Comparison of ENCODE assay signal across 1 cellular context in genomic region chr11:61816736-61817455, GRCh38.
A peak's percentile ranks its signal among the peaks of the same experiment; 100 is the strongest.
TF ChIP-seq lines count a peak whose summit lies in the region.

TSS of gene FADS1 (minus strand) at chr11:61817003. CDS start at chr11:61816929, 74 bp downstream.

TF ChIP-seq in K562, 482 proteins besides CTCF, POLR2A, EP300 and RAD21 (continued from another document and continues in another):
- TF ChIP-seq U2AF2 (optimal IDR thresholded peaks at IDR 0.05; ENCODE audit: low read depth, low read length) (no peak), ZNF280B (CRISPR knock-in tag; IDR thresholded peaks at IDR 0.05) (no peak), SRSF7 (optimal IDR thresholded peaks at IDR 0.05; ENCODE audit: low read depth, low read length) (no peak), KDM1A (IDR thresholded peaks at IDR 0.05) (peak in 1 of 2 experiments; percentile 29; a peak in 1 of 4 replicates), RFX1 (IDR thresholded peaks at IDR 0.05) (no peak), ZNF584 (CRISPR knock-in tag; IDR thresholded peaks at IDR 0.05; ENCODE audit: low read depth) (no peak), PHF21A (IDR thresholded peaks at IDR 0.05; ENCODE audit: borderline replicate concordance, low read depth) (peak; percentile 59; the same call in 1 of the 2 replicates), TAF15 (IDR thresholded peaks at IDR 0.05; ENCODE audit: low read depth, low read length) (no peak), CBX1 (IDR thresholded peaks at IDR 0.05; ENCODE audit: low read depth) (peak; percentile 92), RNF219 (CRISPR knock-in tag; IDR thresholded peaks at IDR 0.05) (no peak), DIDO1 (tag; IDR thresholded peaks at IDR 0.05; ENCODE audit: low read depth) (no peak), FOXJ2 (tag; IDR thresholded peaks at IDR 0.05) (no peak), ZKSCAN1 (IDR thresholded peaks at IDR 0.05; ENCODE audit: low read depth, low read length) (no peak), HNRNPLL (IDR thresholded peaks at IDR 0.05; ENCODE audit: low read depth, low read length, poor library complexity, severe bottlenecking) (no peak), ETV1 (tag; conservative IDR thresholded peaks at IDR 0.05; ENCODE audit: low read depth) (peak; percentile 59; the same call in 1 of the 2 replicates), ETV6 (IDR thresholded peaks at IDR 0.05; ENCODE audit: borderline replicate concordance in 1 of 2, low read depth in 2 of 2, low read length in 1 of 2) (0 out of 4 replicates have a peak, but pooled peaks of 1 of the 2 experiments have one; percentile 48), ETV6 (CRISPR knock-in tag; IDR thresholded peaks at IDR 0.05; ENCODE audit: borderline replicate concordance) (no peak), CREB3 (tag; conservative IDR thresholded peaks at IDR 0.05; ENCODE audit: low read depth) (no peak), ZFX (CRISPR knock-in tag; IDR thresholded peaks at IDR 0.05) (peak; percentile 87), KAT2B (IDR thresholded peaks at IDR 0.05; ENCODE audit: low read depth, low read length) (peak; percentile 37), TCF15 (CRISPR knock-in tag; IDR thresholded peaks at IDR 0.05) (no peak), RBBP5 (IDR thresholded peaks at IDR 0.05; ENCODE audit: borderline replicate concordance, insufficient read depth, low read length, poor library complexity, severe bottlenecking) (peak; percentile 31), ZNF354B (CRISPR knock-in tag; IDR thresholded peaks at IDR 0.05) (no peak), PHF8 (IDR thresholded peaks at IDR 0.05; ENCODE audit: borderline replicate concordance, low read length) (peak; percentile 51; the same call in 1 of the 2 replicates), REST (CRISPR knock-in tag; IDR thresholded peaks at IDR 0.05; ENCODE audit: low read depth) (peak; percentile 81), PATZ1 (CRISPR knock-in tag; IDR thresholded peaks at IDR 0.05; ENCODE audit: borderline replicate concordance) (no peak), RNF2 (IDR thresholded peaks at IDR 0.05) (peak; percentile 60), TARDBP (IDR thresholded peaks at IDR 0.05) (no peak), DPF2 (IDR thresholded peaks at IDR 0.05) (no peak), ELF2 (CRISPR knock-in tag; IDR thresholded peaks at IDR 0.05) (no peak), ZBTB40 (IDR thresholded peaks at IDR 0.05) (no peak), ZBTB40 (CRISPR knock-in tag; IDR thresholded peaks at IDR 0.05) (no peak), MEF2A (IDR thresholded peaks at IDR 0.05; ENCODE audit: control insufficient read depth, low read depth, low read length) (no peak), ZNF384 (IDR thresholded peaks at IDR 0.05; ENCODE audit: low read depth, low read length) (peak; percentile 29; the same call in 1 of the 2 replicates), HMGXB4 (CRISPR knock-in tag; IDR thresholded peaks at IDR 0.05) (peak; percentile 72; the same call in 1 of the 2 replicates), ZNF668 (CRISPR knock-in tag; IDR thresholded peaks at IDR 0.05) (no peak), ZNF239 (CRISPR knock-in tag; IDR thresholded peaks at IDR 0.05) (peak; percentile 58), ZFPM2 (CRISPR knock-in tag; IDR thresholded peaks at IDR 0.05) (no peak)
